In genomic region chr5:91012867-91013266, GRCh38 we compare ENCODE assay signal across 2 cellular contexts.
A peak's percentile ranks its signal among the peaks of the same experiment; 100 is the strongest.
DNase-seq lines count a peak whose midpoint lies in the region; ATAC-seq, FAIRE-seq and TF ChIP-seq lines count a peak whose summit lies in the region.
"Not testable (repeated sequence)": the region's sequence is repeated elsewhere in the genome, so short reads cannot be mapped to it uniquely, and the experiment has no call there.

No MANE protein-coding gene starts in this region.

- POLR2A ChIA-PET in HEK293 (lab: Yijun Ruan, JAX): not testable (repeated sequence)
- POLR2A ChIA-PET in K562 (lab: Yijun Ruan, JAX): interaction anchor here (1.0 to 1.1 kb wide), 2 partner anchors 10 to 30 kb away, joined by 3 to 4 read pairs; no protein-coding TSS in a partner anchor

- in situ Hi-C loops in K562 (cut with MboI): not testable (repeated sequence)

- TF ChIP-seq RAD21 in K562 (CRISPR knock-in tag; conservative IDR thresholded peaks at IDR 0.05 in 1 of 2, IDR thresholded peaks at IDR 0.05 in 1 of 2): not testable (repeated sequence)

- H3K4me2 ChIP-seq in K562 (ENCODE audit: insufficient read depth, low read length): not testable (repeated sequence)

- intact Hi-C loops in K562 (cut with micrococcal nuclease): not testable (repeated sequence)

- TF ChIP-seq CTCF in HEK293 (tag by site-specific recombination; IDR thresholded peaks at IDR 0.05); K562 (IDR thresholded peaks at IDR 0.05 in 2 of 3, conservative IDR thresholded peaks at IDR 0.05 in 1 of 3; ENCODE audit: insufficient read depth in 2 of 3, low read depth in 1 of 3, low read length in 3 of 3): not testable (repeated sequence)

- H3K9me1 ChIP-seq in K562 (ENCODE audit: control insufficient read depth, insufficient read depth, low read length): not testable (repeated sequence)

- TF ChIP-seq POLR2A in K562 (conservative IDR thresholded peaks at IDR 0.05): not testable (repeated sequence)

- FAIRE-seq in K562 (lab: Jason Lieb, UNC): not testable (repeated sequence)

- not testable (repeated sequence) for TF ChIP-seq EP300 in K562 (IDR thresholded peaks at IDR 0.05; ENCODE audit: low read length)

- H3K79me2 ChIP-seq in K562 (ENCODE audit: control insufficient read depth, insufficient read depth, low read length): not testable (repeated sequence)

- not testable (repeated sequence) for DNase-seq in K562 (ENCODE audit: extremely low read depth in 1 of 4, low spot score in 3 of 4)

- WGBS in K562 (ENCODE audit: insufficient coverage, low coverage, missing lambda C conversion rate): 71% methylated on average over 1 of the region's 1 CpG

- not testable (repeated sequence) for H2AFZ ChIP-seq in K562 (ENCODE audit: low read depth, low read length)

- CTCF ChIA-PET in HEK293 (lab: Yijun Ruan, JAX): interaction anchor here (2.1 kb wide), 1 partner anchor 81 kb away, joined by 8 read pairs; no protein-coding TSS in a partner anchor
- CTCF ChIA-PET in K562 (lab: Yijun Ruan, JAX; ENCODE audit: low intra/inter-chr PET ratio): interaction anchor here (0.6 kb wide), 1 partner anchor 77 kb away, joined by 3 read pairs; no protein-coding TSS in a partner anchor

- not testable (repeated sequence) for H3K27ac ChIP-seq in HEK293 (ENCODE audit: extremely low read depth, low read depth, low read length); K562 (ENCODE audit: extremely low read depth, low read depth, low read length)

- not testable (repeated sequence) for H3K9ac ChIP-seq in K562 (ENCODE audit: insufficient read depth in 1 of 2, low read depth in 2 of 2, low read length in 2 of 2)

- H3K4me3 ChIP-seq in HEK293 (ENCODE audit: low read depth, low read length); K562: not testable (repeated sequence)

- not testable (repeated sequence) for BruUV-seq in K562 (replicated peaks; lab: Mats Ljungman, UMichigan)

- H3K27me3 ChIP-seq in K562 (ENCODE audit: control insufficient read depth in 2 of 2, insufficient read depth in 2 of 2, low read length in 2 of 2): not testable (repeated sequence)

- H4K20me1 ChIP-seq in K562 (replicated peaks; ENCODE audit: control insufficient read depth, insufficient read depth, low read length): not testable (repeated sequence)

- ATAC-seq in K562: not testable (repeated sequence)

- H3K4me1 ChIP-seq in HEK293 (ENCODE audit: control insufficient read depth, insufficient read depth, low read length); K562 (replicated peaks in 1 of 2; ENCODE audit: control insufficient read depth in 2 of 2, insufficient read depth in 2 of 2, low read length in 2 of 2): not testable (repeated sequence)

- H3K9me3 ChIP-seq in HEK293 (ENCODE audit: control insufficient read depth, insufficient read depth, low read depth, low read length); K562 (replicated peaks; ENCODE audit: control insufficient read depth, insufficient read depth, low read depth, low read length): not testable (repeated sequence)

- not testable (repeated sequence) for H3K36me3 ChIP-seq in HEK293 (ENCODE audit: control insufficient read depth in 2 of 2, insufficient read depth in 1 of 2, low read length in 2 of 2); K562 (ENCODE audit: control insufficient read depth, insufficient read depth, low read length)

TF ChIP-seq in HEK293, 187 proteins besides CTCF, POLR2A, EP300 and RAD21:
- peak; percentile 52; the same call in 1 of the 2 replicates for TF ChIP-seq ZNF580 (tag by site-specific recombination; IDR thresholded peaks at IDR 0.05)
- peak; percentile 76 for TF ChIP-seq ZNF146 (tag by site-specific recombination; IDR thresholded peaks at IDR 0.05)

TF ChIP-seq in K562, 482 proteins besides CTCF, POLR2A, EP300 and RAD21:
- TF ChIP-seq BCOR (IDR thresholded peaks at IDR 0.05) (0 out of 2 replicates have a peak, but pooled peaks have one; percentile 11), RBM25 (IDR thresholded peaks at IDR 0.05; ENCODE audit: low read depth, low read length, severe bottlenecking) (peak; percentile 10), ZNF146 (CRISPR knock-in tag; IDR thresholded peaks at IDR 0.05; ENCODE audit: unreplicated experiment) (peak; percentile 72)
TF ChIP-seq in K562: peak in this region for 3; not testable (repeated sequence) for 479.
